Comparison of ENCODE assay signal across 35 cellular contexts in genomic region chr4:182994171-182994570, GRCh38.
"Had no signal": no experiment of that assay in that cellular context is flagged by ENCODE, and none has a peak within 500 bp of the region (broad histone marks: within the 10 kb centered on the region; RNA-seq: fewer than 3 reads in every experiment).

No MANE protein-coding gene starts in this region.

- H3K4me3 ChIP-seq: MG63 had no signal

- DNase-seq: Karpas-422, Kasumi-1, MG63, MM.1S, MV-4-11, NCI-H1048, NCI-H1092, NCI-H1092 treated with DMSO at 0.1 percent for 48 hours, NCI-H1105, NCI-H1105 treated with DMSO at 0.1 percent for 48 hours, NCI-H1417, NCI-H1417 treated with DMSO at 0.1 percent for 48 hours, NCI-H1436, NCI-H1436 treated with DMSO at 0.1 percent for 48 hours, NCI-H146, NCI-H1694, NCI-H1694 treated with DMSO at 0.1 percent for 48 hours, NCI-H187, NCI-H187 treated with DMSO at 0.1 percent for 48 hours, NCI-H1930, NCI-H2029, NCI-H2029 treated with DMSO at 0.1 percent for 48 hours, NCI-H2081, NCI-H2081 treated with DMSO at 0.1 percent for 48 hours, NCI-H2107, NCI-H2171, NCI-H2171 treated with DMSO at 0.1 percent for 48 hours, NCI-H2227 treated with DMSO at 0.1 percent for 48 hours, NCI-H226, NCI-H345, NCI-H446, NCI-H446 treated with DMSO at 0.1 percent for 48 hours, NCI-H510A, NCI-H510A treated with DMSO at 0.1 percent for 48 hours, NCI-H524 had no signal

- H3K36me3 ChIP-seq: MG63 had no signal

- H3K27me3 ChIP-seq: MG63 had no signal

- H3K9me3 ChIP-seq: MG63 had no signal
